In genomic region chr6:111087871-111088667, GRCh38 we compare ENCODE assay signal across 7 cellular contexts.
DNase-seq lines count a peak whose midpoint lies in the region; ATAC-seq lines count a peak whose summit lies in the region.

No MANE protein-coding gene starts in this region.

- no peaks in the 10 kb centered on the region for H3K36me3 ChIP-seq in iPS-18a (ENCODE audit: control insufficient read depth, low read depth, low read length)

- H3K27me3 Mint-ChIP-seq in activated naive CD4-positive, alpha-beta T cell treated with anti-CD3 and anti-CD28 coated beads, Interleukin-2, amount 50 U/mL, for 24 hours, result no peaks in the 10 kb centered on the region

- H3K27me3 ChIP-seq in iPS-18a (ENCODE audit: control insufficient read depth, insufficient read depth, low read length), result peaks cover 37% of the 10 kb centered on the region

- ATAC-seq in GM18867 (IDR thresholded peaks at IDR 0.05; ENCODE audit: unreplicated experiment) (peak; percentile 19), HG03025 (IDR thresholded peaks at IDR 0.05; ENCODE audit: low FRiP score, unreplicated experiment) (peak; percentile 16), HG03571 (IDR thresholded peaks at IDR 0.05; ENCODE audit: unreplicated experiment) (no peak)

- H3K9me3 ChIP-seq in iPS-18a (ENCODE audit: control insufficient read depth, low read depth, low read length), result no peaks in the 10 kb centered on the region

- H3K27ac Mint-ChIP-seq in activated naive CD4-positive, alpha-beta T cell treated with anti-CD3 and anti-CD28 coated beads, Interleukin-2, amount 50 U/mL, for 24 hours, result peak overlapping the region; percentile 91

- H3K4me3 ChIP-seq in iPS-18a (ENCODE audit: low read length), result peak overlapping the region; percentile 71

- H3K4me1 Mint-ChIP-seq in activated naive CD4-positive, alpha-beta T cell treated with anti-CD3 and anti-CD28 coated beads, Interleukin-2, amount 50 U/mL, for 24 hours, result peaks cover 39% of the 10 kb centered on the region

- peak overlapping the region; percentile 94 for H3K4me3 Mint-ChIP-seq in activated naive CD4-positive, alpha-beta T cell treated with anti-CD3 and anti-CD28 coated beads, Interleukin-2, amount 50 U/mL, for 24 hours

- DNase-seq in SKM-1 (lab: John Stamatoyannopoulos, UW; ENCODE audit: unreplicated experiment), result peak; percentile 26
- DNase-seq in stimulated activated CD4-positive, alpha-beta T cell treated with anti-CD3 and anti-CD28 coated beads, Interleukin-12 subunit alpha, Interleukin-12 subunit beta, amount 100 ng/mL, for 48 hours (ENCODE audit: low read depth in 2 of 3, low spot score in 1 of 3), result peak; percentile 30 to 43 (median 40)

- H3K36me3 Mint-ChIP-seq in activated naive CD4-positive, alpha-beta T cell treated with anti-CD3 and anti-CD28 coated beads, Interleukin-2, amount 50 U/mL, for 24 hours, result no peaks in the 10 kb centered on the region

- H3K9ac ChIP-seq in iPS-18a (ENCODE audit: low read length), result peak overlapping the region; percentile 50

- no peaks in the 10 kb centered on the region for H3K9me3 Mint-ChIP-seq in activated naive CD4-positive, alpha-beta T cell treated with anti-CD3 and anti-CD28 coated beads, Interleukin-2, amount 50 U/mL, for 24 hours

- H3K27ac ChIP-seq in iPS-18a (ENCODE audit: low read length), result no peak overlapping the region

- H3K4me1 ChIP-seq in iPS-18a (ENCODE audit: control insufficient read depth, low read depth, low read length), result peaks cover 36% of the 10 kb centered on the region
